8 cellular contexts compared by ENCODE assay signal in the genomic region with DNA sequence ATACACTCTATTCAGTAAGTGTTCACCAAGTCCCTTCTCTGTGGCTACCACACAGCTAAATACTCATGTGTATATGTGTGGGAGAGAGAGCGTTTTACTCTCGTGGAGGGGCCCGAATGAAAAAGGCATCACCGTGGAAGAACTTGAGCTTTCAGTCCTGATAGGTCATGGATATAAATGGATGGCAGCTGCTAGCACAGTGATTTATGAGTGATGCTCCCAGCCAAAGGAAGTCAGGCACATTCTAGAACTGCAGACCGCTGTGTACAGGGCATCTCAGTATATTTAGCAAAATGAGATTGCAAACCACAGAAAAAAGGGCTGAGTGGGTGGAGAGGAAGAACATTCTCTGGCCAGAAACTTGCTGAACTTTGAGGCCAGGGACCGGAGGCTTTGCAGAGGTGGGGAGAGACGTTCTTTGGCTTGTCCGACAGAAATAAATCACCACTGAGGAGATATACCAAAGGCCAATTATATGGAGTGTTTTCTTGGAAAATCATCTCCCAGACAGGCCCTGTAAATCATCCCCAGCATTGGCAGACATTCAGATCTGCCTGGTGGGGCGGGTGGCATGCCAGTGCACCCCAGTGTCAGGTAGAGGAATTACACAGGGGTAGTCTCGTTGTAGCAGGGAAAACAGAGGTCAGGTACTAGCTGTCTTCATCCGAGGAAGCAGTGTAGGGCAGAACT.
A peak's percentile ranks its signal among the peaks of the same experiment; 100 is the strongest.
DNase-seq lines count a peak whose midpoint lies in the region; ATAC-seq and TF ChIP-seq lines count a peak whose summit lies in the region.

No MANE protein-coding gene starts in this region.

- H3K27ac Mint-ChIP-seq in neural crest cell (ENCODE audit: unreplicated experiment) (no peak overlapping the region), immature natural killer cell (no peak overlapping the region)
- no peak overlapping the region for H3K27ac Mint-ChIP-seq in activated naive CD4-positive, alpha-beta T cell treated with anti-CD3 and anti-CD28 coated beads, Interleukin-2, amount 10 ng/mL, durations not matched to agents 7 days and 5 days
- no peak overlapping the region for H3K27ac Mint-ChIP-seq in natural killer cell treated with Interleukin-12 subunit alpha and Interleukin-12 subunit beta and Interleukin-15 and Interleukin-18, amount 100 ng/mL, for 72 hours

- H3K4me3 Mint-ChIP-seq in neural crest cell (no peak overlapping the region), immature natural killer cell (no peak overlapping the region)
- H3K4me3 Mint-ChIP-seq in activated naive CD4-positive, alpha-beta T cell treated with anti-CD3 and anti-CD28 coated beads, Interleukin-2, amount 10 ng/mL, durations not matched to agents 7 days and 5 days, result no peak overlapping the region
- H3K4me3 Mint-ChIP-seq in natural killer cell treated with Interleukin-12 subunit alpha and Interleukin-12 subunit beta and Interleukin-15 and Interleukin-18, amount 100 ng/mL, for 72 hours, result no peak overlapping the region

- H3K9me3 Mint-ChIP-seq in neural crest cell, result peaks cover 2% of the 10 kb centered on the region
- H3K9me3 Mint-ChIP-seq in immature natural killer cell, result peaks cover 0 to 3% (median 0%) of the 10 kb centered on the region in 6 donors
- H3K9me3 Mint-ChIP-seq in activated naive CD4-positive, alpha-beta T cell treated with anti-CD3 and anti-CD28 coated beads, Interleukin-2, amount 10 ng/mL, durations not matched to agents 7 days and 5 days, result no peaks in the 10 kb centered on the region
- H3K9me3 Mint-ChIP-seq in natural killer cell treated with Interleukin-12 subunit alpha and Interleukin-12 subunit beta and Interleukin-15 and Interleukin-18, amount 100 ng/mL, for 72 hours, result no peaks in the 10 kb centered on the region

- H3K36me3 Mint-ChIP-seq in neural crest cell (ENCODE audit: low read depth) (no peaks in the 10 kb centered on the region), immature natural killer cell (no peaks in the 10 kb centered on the region)
- H3K36me3 Mint-ChIP-seq in activated naive CD4-positive, alpha-beta T cell treated with anti-CD3 and anti-CD28 coated beads, Interleukin-2, amount 10 ng/mL, durations not matched to agents 7 days and 5 days, result no peaks in the 10 kb centered on the region
- H3K36me3 Mint-ChIP-seq in natural killer cell treated with Interleukin-12 subunit alpha and Interleukin-12 subunit beta and Interleukin-15 and Interleukin-18, amount 100 ng/mL, for 72 hours, result no peaks in the 10 kb centered on the region

- peaks cover 36% of the 10 kb centered on the region for H3K4me1 Mint-ChIP-seq in neural crest cell
- H3K4me1 Mint-ChIP-seq in immature natural killer cell, result no peaks in the 10 kb centered on the region
- no peaks in the 10 kb centered on the region for H3K4me1 Mint-ChIP-seq in activated naive CD4-positive, alpha-beta T cell treated with anti-CD3 and anti-CD28 coated beads, Interleukin-2, amount 10 ng/mL, durations not matched to agents 7 days and 5 days
- H3K4me1 Mint-ChIP-seq in natural killer cell treated with Interleukin-12 subunit alpha and Interleukin-12 subunit beta and Interleukin-15 and Interleukin-18, amount 100 ng/mL, for 72 hours (ENCODE audit: low read depth in 2 of 2), result peaks cover 0 to 2% of the 10 kb centered on the region in 2 donors

- H3K36me3 ChIP-seq in colonic mucosa, result no peaks in the 10 kb centered on the region

- no peaks in the 10 kb centered on the region for H3K9me3 ChIP-seq in colonic mucosa

- TF ChIP-seq CTCF in colonic mucosa (IDR thresholded peaks at IDR 0.05) (peak; percentile 73), neural crest cell (conservative IDR thresholded peaks at IDR 0.05) (peak; percentile 52)

- no peak overlapping the region for H3K27ac ChIP-seq in colonic mucosa

- H3K27me3 ChIP-seq in colonic mucosa, result no peaks in the 10 kb centered on the region

- CTCF ChIA-PET in activated naive CD4-positive, alpha-beta T cell treated with anti-CD3 and anti-CD28 coated beads, Interleukin-2, amount 10 ng/mL, durations not matched to agents 7 days and 5 days (lab: Charles Lee), result no interaction called here

- H3K4me1 ChIP-seq in colonic mucosa, result no peaks in the 10 kb centered on the region

- H3K4me3 ChIP-seq in colonic mucosa, result no peak overlapping the region

- no peak for ATAC-seq in natural killer cell treated with Interleukin-12 subunit alpha and Interleukin-12 subunit beta and Interleukin-15 and Interleukin-18, amount 100 ng/mL, for 72 hours

- H3K27me3 Mint-ChIP-seq in neural crest cell (ENCODE audit: low read depth) (no peaks in the 10 kb centered on the region), immature natural killer cell (ENCODE audit: low read depth in 3 of 3) (peaks cover 3 to 9% (median 5%) of the 10 kb centered on the region in 3 donors)
- no peaks in the 10 kb centered on the region for H3K27me3 Mint-ChIP-seq in activated naive CD4-positive, alpha-beta T cell treated with anti-CD3 and anti-CD28 coated beads, Interleukin-2, amount 10 ng/mL, durations not matched to agents 7 days and 5 days
- H3K27me3 Mint-ChIP-seq in natural killer cell treated with Interleukin-12 subunit alpha and Interleukin-12 subunit beta and Interleukin-15 and Interleukin-18, amount 100 ng/mL, for 72 hours, result peaks cover 0 to 21% of the 10 kb centered on the region in 2 donors

- DNase-seq in DMS 273 treated with DMSO at 0.1 percent for 48 hours (lab: John Stamatoyannopoulos, UW), result peak; percentile 3
- DNase-seq in GOT3 (lab: John Stamatoyannopoulos, UW), result peak; percentile 17
- peak; percentile 14 for DNase-seq in NCI-H526 treated with DMSO at 0.1 percent for 48 hours (lab: John Stamatoyannopoulos, UW)
- peak; percentile 72 for DNase-seq in colonic mucosa
- DNase-seq in neural crest cell (ENCODE audit: low read depth, low spot score), result no peak
- no peak for DNase-seq in immature natural killer cell
- DNase-seq in activated naive CD4-positive, alpha-beta T cell treated with anti-CD3 and anti-CD28 coated beads, Interleukin-2, amount 10 ng/mL, durations not matched to agents 7 days and 5 days, result no peak
- DNase-seq in natural killer cell treated with Interleukin-12 subunit alpha and Interleukin-12 subunit beta and Interleukin-15 and Interleukin-18, amount 100 ng/mL, for 72 hours (ENCODE audit: low spot score), result no peak

- no peak overlapping the region for H3K9ac ChIP-seq in colonic mucosa (ENCODE audit: low read depth in 2 of 2, low read length in 2 of 2)

- intact Hi-C loops in colonic mucosa (cut with DNase I), result loop anchor here (5.0 kb wide), 1 partner anchor 684 kb away; a partner anchor contains a TSS

Comparison
In these comparisons a context has a peak if more than half of its experiments do, and no peak if none do; other contexts are left out.
1. DNase-seq: peak in DMS 273 treated with DMSO at 0.1 percent for 48 hours (single experiment), GOT3 (single experiment), NCI-H526 treated with DMSO at 0.1 percent for 48 hours (single experiment) and colonic mucosa (single experiment); none in neural crest cell (single experiment), immature natural killer cell (0 of 3), activated naive CD4-positive, alpha-beta T cell treated with anti-CD3 and anti-CD28 coated beads, Interleukin-2, amount 10 ng/mL, durations not matched to agents 7 days and 5 days (single experiment) and natural killer cell treated with Interleukin-12 subunit alpha and Interleukin-12 subunit beta and Interleukin-15 and Interleukin-18, amount 100 ng/mL, for 72 hours (single experiment).